ENCODE assay signal across 11 cellular contexts in the genomic region with DNA sequence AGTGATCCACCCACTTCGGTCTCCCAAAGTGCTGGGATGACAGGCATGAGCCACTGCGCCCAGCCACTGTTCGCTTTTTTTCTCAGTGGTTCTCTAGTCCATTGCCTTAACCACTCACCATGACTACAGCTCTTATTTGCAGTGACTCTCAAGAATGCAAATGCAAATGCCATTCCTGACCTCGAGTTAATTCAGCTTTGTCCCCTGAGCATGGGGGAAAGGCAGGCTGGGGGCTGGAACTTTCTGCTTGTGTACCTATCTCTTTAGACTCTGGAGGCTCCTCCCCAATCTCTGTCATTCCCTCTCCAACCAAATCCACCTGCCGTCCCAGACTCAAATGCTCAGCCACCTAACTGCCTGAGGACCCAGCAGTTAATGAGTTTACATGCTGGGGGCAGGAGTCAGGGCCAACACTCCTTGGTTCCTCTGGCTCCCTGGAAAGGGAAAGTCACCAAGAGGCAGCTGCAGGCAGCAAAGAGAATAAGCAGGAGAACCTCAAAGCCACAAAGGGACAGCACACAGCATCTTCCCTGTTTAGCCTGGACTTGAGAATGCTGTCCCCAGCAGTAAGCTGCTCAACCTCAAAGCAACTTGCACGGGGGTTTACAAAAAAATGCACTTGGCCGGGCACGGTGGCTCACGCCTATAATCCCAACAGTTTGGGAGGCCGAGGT. TPM values are rescaled to one million over a fixed set of nuclear protein-coding genes. Genes with fewer than 3 reads are reported as not detected.
DNase-seq lines count a peak whose midpoint lies in the region; ATAC-seq and TF ChIP-seq lines count a peak whose summit lies in the region.
"Had no signal": no experiment of that assay in that cellular context is flagged by ENCODE, and none has a peak within 500 bp of the region (broad histone marks: within the 10 kb centered on the region; RNA-seq: fewer than 3 reads in every experiment).

No MANE protein-coding gene starts in this region.

- H3K9me3 ChIP-seq in iPS-20b (ENCODE audit: insufficient read depth, low read depth, low read length): no peaks in the 10 kb centered on the region

- no peak overlapping the region for H3K27ac Mint-ChIP-seq in HFFc6
- H3K27ac Mint-ChIP-seq: natural killer cell had no signal

- no peaks in the 10 kb centered on the region for H3K4me1 ChIP-seq in iPS-20b (ENCODE audit: insufficient read depth, low read length)

- H3K27me3 Mint-ChIP-seq in HFFc6 (ENCODE audit: insufficient read depth): peaks cover 6% of the 10 kb centered on the region

- no peaks in the 10 kb centered on the region for H3K36me3 Mint-ChIP-seq in HFFc6 (ENCODE audit: low read depth)
- H3K36me3 Mint-ChIP-seq: natural killer cell had no signal

- no peaks in the 10 kb centered on the region for H3K27me3 ChIP-seq in iPS-20b (ENCODE audit: insufficient read depth, low read length)

- no peak overlapping the region for H3K4me3 Mint-ChIP-seq in HFFc6
- H3K4me3 Mint-ChIP-seq: natural killer cell had no signal

- no peak overlapping the region for H3K27ac ChIP-seq in iPS-20b (ENCODE audit: low read length)

- TF ChIP-seq CTCF in HFFc6 (IDR thresholded peaks at IDR 0.05) (no peak), retinal pigment epithelial cell (conservative IDR thresholded peaks at IDR 0.05; ENCODE audit: low read depth, low read length) (no peak)

- H3K4me1 Mint-ChIP-seq in HFFc6 (ENCODE audit: low read depth): peaks cover 12% of the 10 kb centered on the region

- no peaks in the 10 kb centered on the region for H3K36me3 ChIP-seq in iPS-20b (ENCODE audit: insufficient read depth, low read depth, low read length)

- H3K4me3 ChIP-seq in iPS-20b (ENCODE audit: low read length): peak overlapping the region; percentile 40
- H3K4me3 ChIP-seq in retinal pigment epithelial cell (ENCODE audit: low read length): no peak overlapping the region

- H3K9me3 Mint-ChIP-seq in HFFc6: no peaks in the 10 kb centered on the region
- H3K9me3 Mint-ChIP-seq: natural killer cell had no signal

- peak overlapping the region; percentile 64; the same call in 1 of the 2 replicates for H3K9ac ChIP-seq in iPS-20b (ENCODE audit: low read depth, low read length)

- peak; percentile 6 for DNase-seq in HFFc6
- peak; percentile 63 for DNase-seq in NCI-H774 (lab: John Stamatoyannopoulos, UW)
- DNase-seq in retinal pigment epithelial cell (ENCODE audit: low read depth): peak; percentile 64
- no peak for DNase-seq in AG08395 (ENCODE audit: low spot score)
- no peak for DNase-seq in D341Med (ENCODE audit: low spot score)
- DNase-seq: activated CD8-positive, alpha-beta memory T cell treated with anti-CD3 and anti-CD28 coated beads, Interleukin-2, amount 50 U/mL, for 4 hours; hippocampal formation; natural killer cell; RPMI8226 had no signal

- ATAC-seq in GM21529 (IDR thresholded peaks at IDR 0.05; ENCODE audit: unreplicated experiment): no peak
- ATAC-seq: natural killer cell had no signal

RNA-seq across cellular contexts. Expression of gene HNF1A, which starts 5.3 kb away (rescaled TPM):
- not detected for total RNA-seq in HFFc6 (2021; fragmentation: NEBNext Ultra II Directional; extraction: Animal tissue kit (Norgen Biotek cat#: 25700))
- total RNA-seq: natural killer cell had no signal

RNA-seq across cellular contexts. Expression of gene C12orf43, which starts 43.3 kb away (rescaled TPM):
- total RNA-seq in HFFc6 (2021; fragmentation: NEBNext Ultra II Directional; extraction: Animal tissue kit (Norgen Biotek cat#: 25700)): 10 to 100 TPM; 16.6 to 20.3 (median 19.3) TPM

Comparison
In these comparisons a context has a peak if more than half of its experiments do, and no peak if none do; other contexts are left out.
1. DNase-seq: peak in HFFc6 (single experiment), NCI-H774 (single experiment) and retinal pigment epithelial cell (single experiment); none in AG08395 (single experiment) and D341Med (single experiment).